ENCODE assay signal across 13 cellular contexts in the genomic region with DNA sequence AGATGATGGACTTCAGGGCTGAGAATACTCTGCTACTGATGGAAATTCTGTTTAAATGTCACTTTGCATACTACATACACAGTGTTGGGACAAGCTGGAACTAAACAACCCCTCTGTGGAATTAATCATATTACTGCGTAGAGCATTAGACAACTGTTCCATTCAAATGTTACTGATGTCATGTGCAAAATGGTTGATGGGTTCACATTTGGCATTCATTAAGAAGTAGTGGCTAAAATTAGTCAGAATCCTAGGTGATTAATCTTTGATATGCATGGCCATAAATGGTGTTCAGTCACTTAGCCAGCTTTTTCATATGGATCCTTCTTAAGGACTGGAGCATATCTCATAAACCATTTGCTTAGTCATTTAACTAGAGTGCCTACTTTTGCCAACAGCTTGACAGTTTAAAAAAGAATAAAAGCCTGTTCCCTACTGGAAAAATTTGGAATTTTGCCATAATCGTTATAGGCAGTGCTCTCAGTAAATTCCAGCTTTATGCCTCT.
DNase-seq lines count a peak whose midpoint lies in the region; ATAC-seq and TF ChIP-seq lines count a peak whose summit lies in the region.
"Had no signal": no experiment of that assay in that cellular context is flagged by ENCODE, and none has a peak within 500 bp of the region (broad histone marks: within the 10 kb centered on the region; RNA-seq: fewer than 3 reads in every experiment).

No MANE protein-coding gene starts in this region.

- H3K4me3 Mint-ChIP-seq in MCF 10A (ENCODE audit: unreplicated experiment), result no peak overlapping the region
- H3K4me3 Mint-ChIP-seq: activated CD4-positive, alpha-beta memory T cell treated with anti-CD3 and anti-CD28 coated beads for 36 hours; naive thymus-derived CD8-positive, alpha-beta T cell had no signal

- H3K4me1 Mint-ChIP-seq in MCF 10A (ENCODE audit: insufficient read depth, unreplicated experiment), result peaks cover 6% of the 10 kb centered on the region
- H3K4me1 Mint-ChIP-seq: naive thymus-derived CD8-positive, alpha-beta T cell had no signal

- TF ChIP-seq CTCF in mammary epithelial cell (conservative IDR thresholded peaks at IDR 0.05 in 1 of 2, IDR thresholded peaks at IDR 0.05 in 1 of 2; ENCODE audit: extremely low read depth in 1 of 2, insufficient read depth in 1 of 2, low read depth in 1 of 2, low read length in 2 of 2), result no peak
- no peak for TF ChIP-seq CTCF in MCF 10A (IDR thresholded peaks at IDR 0.05; ENCODE audit: unreplicated experiment)
- TF ChIP-seq CTCF in foreskin fibroblast (IDR thresholded peaks at IDR 0.05; ENCODE audit: low read depth, low read length), result no peak
- TF ChIP-seq CTCF in transverse colon (IDR thresholded peaks at IDR 0.05), result no peak

- H3K36me3 Mint-ChIP-seq in MCF 10A (ENCODE audit: insufficient read depth, unreplicated experiment), result no peaks in the 10 kb centered on the region
- H3K36me3 Mint-ChIP-seq: activated CD4-positive, alpha-beta memory T cell treated with anti-CD3 and anti-CD28 coated beads for 36 hours; naive thymus-derived CD8-positive, alpha-beta T cell had no signal

- no peak for ATAC-seq in GM21381 (IDR thresholded peaks at IDR 0.05; ENCODE audit: unreplicated experiment)
- ATAC-seq in HG02610 (IDR thresholded peaks at IDR 0.05; ENCODE audit: unreplicated experiment), result no peak
- ATAC-seq in HG02885 (IDR thresholded peaks at IDR 0.05; ENCODE audit: poor library complexity, unreplicated experiment), result no peak
- ATAC-seq: naive thymus-derived CD8-positive, alpha-beta T cell had no signal

- dilution Hi-C loops in mammary epithelial cell (cut with HindIII; ENCODE audit: low sequenced_read_pairs), result no loop called here

- no peak overlapping the region for H3K4me2 ChIP-seq in mammary epithelial cell (ENCODE audit: insufficient read depth, low read depth, low read length)

- no peaks in the 10 kb centered on the region for H3K9me3 Mint-ChIP-seq in MCF 10A (ENCODE audit: unreplicated experiment)
- H3K9me3 Mint-ChIP-seq: activated CD4-positive, alpha-beta memory T cell treated with anti-CD3 and anti-CD28 coated beads for 36 hours had no signal

- in situ Hi-C loops in mammary epithelial cell (cut with MboI; ENCODE audit: low sequenced_read_pairs in 2 of 2), result no loop called here
- in situ Hi-C loops in transverse colon (cut with MboI; ENCODE audit: low pct_ligation_motif_present in 1 of 4, low pct_unique_long_range_greater_than_20kb in 1 of 4, low sequenced_read_pairs in 3 of 4), result no loop called here

- CTCF ChIA-PET in mammary epithelial cell (lab: Charles Lee; ENCODE audit: low non-redundant PET), result no interaction called here
- CTCF ChIA-PET in MCF 10A (lab: Yijun Ruan, JAX), result interaction anchor here (0.6 kb wide), 1 partner anchor 690 kb away, joined by 4 read pairs; no protein-coding TSS in a partner anchor

- intact Hi-C loops in mammary epithelial cell (cut with micrococcal nuclease) (no loop called here), MCF 10A (cut with micrococcal nuclease) (no loop called here), transverse colon (cut with DNase I; ENCODE audit: low total_unique reads) (no loop called here)

- POLR2A ChIA-PET in MCF 10A (lab: Yijun Ruan, JAX), result no interaction called here

- BruUV-seq in mammary epithelial cell (replicated peaks; lab: Mats Ljungman, UMichigan) (no TSS peak), MCF 10A (replicated peaks; lab: Mats Ljungman, UMichigan) (no TSS peak)

- no peaks in the 10 kb centered on the region for H3K79me2 ChIP-seq in mammary epithelial cell (ENCODE audit: insufficient read depth, low read length)

- no peak for TF ChIP-seq EP300 in transverse colon (IDR thresholded peaks at IDR 0.05; ENCODE audit: low read depth)

- H3K36me3 ChIP-seq in mammary epithelial cell (ENCODE audit: insufficient read depth, low read length) (no peaks in the 10 kb centered on the region), transverse colon (no peaks in the 10 kb centered on the region)

- H3K9ac ChIP-seq in mammary epithelial cell (ENCODE audit: insufficient read depth, low read length), result no peak overlapping the region

- H3K27ac Mint-ChIP-seq in MCF 10A (ENCODE audit: low read depth, unreplicated experiment), result no peak overlapping the region
- H3K27ac Mint-ChIP-seq: activated CD4-positive, alpha-beta memory T cell treated with anti-CD3 and anti-CD28 coated beads for 36 hours; naive thymus-derived CD8-positive, alpha-beta T cell had no signal

- H3K27me3 ChIP-seq in mammary epithelial cell (ENCODE audit: insufficient read depth, low read length) (no peaks in the 10 kb centered on the region), transverse colon (no peaks in the 10 kb centered on the region)

- no peak overlapping the region for H2AFZ ChIP-seq in mammary epithelial cell (ENCODE audit: low read depth, low read length)

- no peaks in the 10 kb centered on the region for H3K4me1 ChIP-seq in mammary epithelial cell (ENCODE audit: insufficient read depth, low read length)
- peaks cover 0 to 4% (median 0%) of the 10 kb centered on the region in 4 donors for H3K4me1 ChIP-seq in transverse colon

- TF ChIP-seq POLR2A in transverse colon (IDR thresholded peaks at IDR 0.05), result no peak

- peak; percentile 8 for DNase-seq in mammary epithelial cell
- no peak for DNase-seq in MCF 10A (ENCODE audit: unreplicated experiment)
- DNase-seq in RKO (ENCODE audit: low spot score), result peak; percentile 38
- DNase-seq in foreskin fibroblast, result peak; percentile 88 to 90
- no peak for DNase-seq in transverse colon
- DNase-seq: activated CD4-positive, alpha-beta memory T cell treated with anti-CD3 and anti-CD28 coated beads for 36 hours; head of caudate nucleus; MV-4-11; naive thymus-derived CD8-positive, alpha-beta T cell; stimulated activated CD4-positive, alpha-beta T cell treated with anti-CD3 and anti-CD28 coated beads, Interleukin-4, amount 100 ng/mL, for 4 hours had no signal

- H3K4me3 ChIP-seq in mammary epithelial cell (replicated peaks in 1 of 3; ENCODE audit: insufficient read depth in 1 of 3, low read depth in 2 of 3, low read length in 3 of 3), result no peak overlapping the region
- H3K4me3 ChIP-seq in foreskin fibroblast (ENCODE audit: low read depth in 1 of 2, low read length in 2 of 2), result no peak overlapping the region
- no peak overlapping the region for H3K4me3 ChIP-seq in transverse colon

- H3K9me3 ChIP-seq in mammary epithelial cell (replicated peaks; ENCODE audit: insufficient read depth, low read length), result no peaks in the 10 kb centered on the region
- H3K9me3 ChIP-seq in transverse colon, result no peaks in the 10 kb centered on the region

- H4K20me1 ChIP-seq in mammary epithelial cell (ENCODE audit: insufficient read depth, low read length), result no peaks in the 10 kb centered on the region

- H3K27ac ChIP-seq in mammary epithelial cell (ENCODE audit: insufficient read depth, low read depth, low read length), result no peak overlapping the region
- H3K27ac ChIP-seq in transverse colon, result peak overlapping the region; percentile 34 to 71 (median 59)

- H3K27me3 Mint-ChIP-seq in MCF 10A (ENCODE audit: insufficient read depth, unreplicated experiment), result no peaks in the 10 kb centered on the region

- 6% methylated on average over 2 of the region's 2 CpGs for whole genome bisulfite sequencing in mammary epithelial cell (ENCODE audit: low coverage, missing lambda C conversion rate)
- 40 to 48% methylated on average over 2 of the region's 2 CpGs for whole genome bisulfite sequencing in transverse colon (ENCODE audit: low coverage in 1 of 2), 2 donors

Comparison
In these comparisons a context has a peak if more than half of its experiments do, and no peak if none do; other contexts are left out.
1. DNase-seq: peak in mammary epithelial cell (single experiment), RKO (single experiment) and foreskin fibroblast (2 of 2); none in MCF 10A (single experiment) and transverse colon (single experiment).